1 cellular context compared by ENCODE assay signal in the genomic region with DNA sequence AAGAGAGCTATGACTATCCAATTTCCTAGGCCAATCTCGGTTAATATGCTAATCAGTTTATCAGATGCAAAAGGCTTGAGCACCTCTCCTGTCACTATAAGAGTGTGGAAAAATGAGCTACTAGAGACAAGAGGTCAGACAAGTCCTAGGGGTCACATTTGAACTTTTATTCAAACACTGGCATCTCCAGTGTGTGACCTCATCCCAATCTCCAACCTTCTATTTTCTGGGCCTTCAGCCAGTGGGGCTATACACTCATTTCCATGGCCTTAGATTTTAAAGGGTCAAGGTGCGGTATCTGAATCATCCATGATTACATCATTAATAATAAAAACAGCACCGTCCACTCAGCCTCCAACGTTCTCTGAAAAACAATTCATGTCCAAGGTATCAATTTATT.
TF ChIP-seq lines count a peak whose summit lies in the region.

No MANE protein-coding gene starts in this region.

TF ChIP-seq in liver, 16 proteins besides CTCF, POLR2A, EP300 and RAD21 (continued from another document):
- peak in 1 of 2 donors; percentile 20 for TF ChIP-seq HNF4A (conservative IDR thresholded peaks at IDR 0.05)
